17 cellular contexts compared by ENCODE assay signal in the genomic region with DNA sequence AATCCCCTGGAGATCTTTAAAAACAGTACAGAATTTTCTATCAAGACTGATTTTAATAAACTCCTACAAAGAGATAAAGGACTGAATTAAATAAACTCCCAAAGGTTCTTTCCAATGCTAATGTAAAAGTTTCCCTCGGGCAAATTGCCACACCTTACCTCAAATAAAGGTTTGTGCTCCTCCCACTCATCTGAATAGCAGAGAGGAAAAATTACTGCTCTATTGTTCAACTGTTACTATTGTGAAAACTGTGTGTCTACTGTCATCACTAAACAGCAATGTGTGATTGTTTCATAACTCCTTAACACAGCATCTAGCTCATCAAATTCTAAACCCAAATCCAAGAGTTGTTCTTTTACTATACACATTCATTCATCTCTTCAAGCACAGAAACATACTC. TPM values are rescaled to one million over a fixed set of nuclear protein-coding genes. Genes with fewer than 3 reads are reported as not detected.
DNase-seq lines count a peak whose midpoint lies in the region; ATAC-seq and TF ChIP-seq lines count a peak whose summit lies in the region.
"Had no signal": no experiment of that assay in that cellular context is flagged by ENCODE, and none has a peak within 500 bp of the region (broad histone marks: within the 10 kb centered on the region; RNA-seq: fewer than 3 reads in every experiment).

No MANE protein-coding gene starts in this region.

- peak overlapping the region; percentile 73 for H3K4me3 ChIP-seq in OCI-LY1 (ENCODE audit: low read depth, low read length, poor library complexity, severe bottlenecking)
- no peak overlapping the region for H3K4me3 ChIP-seq in aorta (ENCODE audit: low read length in 2 of 2)
- H3K4me3 ChIP-seq: testis had no signal

- peaks cover 45% of the 10 kb centered on the region for H3K4me1 Mint-ChIP-seq in activated naive CD8-positive, alpha-beta T cell (ENCODE audit: low read depth)
- peaks cover 58% of the 10 kb centered on the region for H3K4me1 Mint-ChIP-seq in activated naive CD8-positive, alpha-beta T cell treated with anti-CD3 and anti-CD28 coated beads, Interleukin-2, amount 50 U/mL, for 24 hours

- no peaks in the 10 kb centered on the region for H3K9me3 Mint-ChIP-seq in activated naive CD8-positive, alpha-beta T cell (ENCODE audit: low read depth)
- no peaks in the 10 kb centered on the region for H3K9me3 Mint-ChIP-seq in activated naive CD8-positive, alpha-beta T cell treated with anti-CD3 and anti-CD28 coated beads, Interleukin-2, amount 50 U/mL, for 24 hours
- H3K9me3 Mint-ChIP-seq: effector memory CD8-positive, alpha-beta T cell had no signal

- no peak overlapping the region for H2AFZ ChIP-seq in OCI-LY1 (ENCODE audit: low read length)

- peaks cover 64% of the 10 kb centered on the region for H3K79me2 ChIP-seq in OCI-LY1 (ENCODE audit: insufficient read depth, low read length)

- peak overlapping the region; percentile 29 for H3K27ac Mint-ChIP-seq in activated naive CD8-positive, alpha-beta T cell
- H3K27ac Mint-ChIP-seq in activated naive CD8-positive, alpha-beta T cell treated with anti-CD3 and anti-CD28 coated beads, Interleukin-2, amount 50 U/mL, for 24 hours, result no peak overlapping the region
- H3K27ac Mint-ChIP-seq: progenitor cell of endocrine pancreas had no signal

- H3K9me3 ChIP-seq in OCI-LY1 (ENCODE audit: low read length) (no peaks in the 10 kb centered on the region), aorta (ENCODE audit: control insufficient read depth, low read length) (no peaks in the 10 kb centered on the region)
- H3K9me3 ChIP-seq: testis had no signal

- H3K4me3 Mint-ChIP-seq in activated naive CD8-positive, alpha-beta T cell, result peak overlapping the region; percentile 6
- no peak overlapping the region for H3K4me3 Mint-ChIP-seq in activated naive CD8-positive, alpha-beta T cell treated with anti-CD3 and anti-CD28 coated beads, Interleukin-2, amount 50 U/mL, for 24 hours

- peaks cover 3% of the 10 kb centered on the region for H3K36me3 Mint-ChIP-seq in activated naive CD8-positive, alpha-beta T cell
- H3K36me3 Mint-ChIP-seq in activated naive CD8-positive, alpha-beta T cell treated with anti-CD3 and anti-CD28 coated beads, Interleukin-2, amount 50 U/mL, for 24 hours (ENCODE audit: low read depth), result peaks cover 17% of the 10 kb centered on the region

- H3K36me3 ChIP-seq in OCI-LY1 (ENCODE audit: insufficient read depth, low read length) (peaks cover 14% of the 10 kb centered on the region; the same call in 1 of the 2 replicates), aorta (ENCODE audit: control insufficient read depth in 1 of 2, insufficient read depth in 2 of 2, low read length in 1 of 2) (no peaks in the 10 kb centered on the region)

- H3F3A ChIP-seq in OCI-LY1 (ENCODE audit: insufficient read depth, low read length), result no peaks in the 10 kb centered on the region

- H3K4me1 ChIP-seq in OCI-LY1 (ENCODE audit: insufficient read depth, low read length, severe bottlenecking), result peaks cover 52% of the 10 kb centered on the region
- H3K4me1 ChIP-seq in aorta (ENCODE audit: control insufficient read depth in 1 of 2, insufficient read depth in 2 of 2, low read length in 2 of 2), result peaks cover 0 to 2% of the 10 kb centered on the region in 2 donors

- intact Hi-C loops in aorta (cut with DNase I), result loop anchor here in 1 of 2 donors (10.0 kb wide), 1 partner anchor 158 kb away; a partner anchor contains a TSS

- H3K9me2 ChIP-seq in OCI-LY1 (ENCODE audit: low read depth, low read length), result no peaks in the 10 kb centered on the region

- no peaks in the 10 kb centered on the region for H4K20me1 ChIP-seq in OCI-LY1 (ENCODE audit: insufficient read depth, low read length)

- H3K27ac ChIP-seq in OCI-LY1 (ENCODE audit: low read depth, low read length, poor library complexity, severe bottlenecking), result peak overlapping the region; percentile 58
- no peak overlapping the region for H3K27ac ChIP-seq in aorta (ENCODE audit: low read depth in 1 of 2, low read length in 2 of 2)
- H3K27ac ChIP-seq: testis had no signal

- no peaks in the 10 kb centered on the region for H3K27me3 Mint-ChIP-seq in activated naive CD8-positive, alpha-beta T cell
- H3K27me3 Mint-ChIP-seq in activated naive CD8-positive, alpha-beta T cell treated with anti-CD3 and anti-CD28 coated beads, Interleukin-2, amount 50 U/mL, for 24 hours, result no peaks in the 10 kb centered on the region
- H3K27me3 Mint-ChIP-seq: effector memory CD8-positive, alpha-beta T cell had no signal

- no peak for DNase-seq in activated naive CD8-positive, alpha-beta T cell treated with anti-CD3 and anti-CD28 coated beads, Interleukin-2, amount 50 U/mL, for 24 hours
- no peak for DNase-seq in aorta
- no peak for DNase-seq in NCI-H1092 (lab: John Stamatoyannopoulos, UW)
- no peak for DNase-seq in hepatic stellate cell (ENCODE audit: low spot score)
- DNase-seq in NCI-H1417 treated with DMSO at 0.1 percent for 48 hours (lab: John Stamatoyannopoulos, UW), result no peak
- DNase-seq: activated CD4-positive, alpha-beta T cell treated with anti-CD3 and anti-CD28 coated beads, Interleukin-2, amount 50 U/mL, for 48 hours; effector memory CD8-positive, alpha-beta T cell; GOT3; hippocampal formation; KG1; mesenchymal stem cell; NCI-H446; testis had no signal

- peak overlapping the region; percentile 62 for H3K4me2 ChIP-seq in OCI-LY1 (ENCODE audit: low read length)

- no peak overlapping the region; the same call in 1 of the 2 replicates for H3K9ac ChIP-seq in OCI-LY1 (ENCODE audit: low read length)

- ATAC-seq in activated naive CD8-positive, alpha-beta T cell treated with anti-CD3 and anti-CD28 coated beads, Interleukin-2, amount 50 U/mL, for 24 hours, result no peak
- ATAC-seq in esophagus mucosa (peak; percentile 32), aorta (ENCODE audit: low FRiP score) (no peak)
- ATAC-seq: effector memory CD8-positive, alpha-beta T cell had no signal

- H3K27me3 ChIP-seq in OCI-LY1 (ENCODE audit: insufficient read depth, low read length) (no peaks in the 10 kb centered on the region), aorta (ENCODE audit: control insufficient read depth in 1 of 2, insufficient read depth in 2 of 2, low read length in 1 of 2) (no peaks in the 10 kb centered on the region)
- H3K27me3 ChIP-seq: testis had no signal

- no peak for TF ChIP-seq CTCF in OCI-LY1 (IDR thresholded peaks at IDR 0.05; ENCODE audit: low read length)

- 78 to 91% methylated on average over 1 of the region's 1 CpG for WGBS in aorta, 2 donors

RNA-seq across cellular contexts. Expression of a gene that starts 3.2 kb away (rescaled TPM):
- total RNA-seq in esophagus mucosa, result 40.1 TPM
- total RNA-seq in aorta, result 10 to 100 TPM; 37.8 to 45.4 TPM
- 1 to 10 TPM; 2.3 to 3.1 TPM for polyA plus RNA-seq in aorta
